In genomic region chr17:47735139-47735464, GRCh38 we compare ENCODE assay signal across 1 cellular context.
TF ChIP-seq lines count a peak whose summit lies in the region.

No MANE protein-coding gene starts in this region.

TF ChIP-seq in HepG2, 621 proteins besides CTCF, POLR2A, EP300 and RAD21:
- TF ChIP-seq ZFP37 (CRISPR knock-in tag; IDR thresholded peaks at IDR 0.05; ENCODE audit: borderline replicate concordance) = no peak
- TF ChIP-seq RORA (CRISPR knock-in tag; IDR thresholded peaks at IDR 0.05) = no peak
- TF ChIP-seq FOXJ3 (CRISPR knock-in tag; IDR thresholded peaks at IDR 0.05; ENCODE audit: borderline replicate concordance) = no peak
- TF ChIP-seq SAFB2 (CRISPR knock-in tag; IDR thresholded peaks at IDR 0.05; ENCODE audit: borderline replicate concordance, low read depth) = no peak
- TF ChIP-seq TP53 (CRISPR knock-in tag; conservative IDR thresholded peaks at IDR 0.05) = no peak
- TF ChIP-seq HMGA1 (CRISPR knock-in tag; conservative IDR thresholded peaks at IDR 0.05) = no peak
- no peak for TF ChIP-seq KIAA2018 (CRISPR knock-in tag; IDR thresholded peaks at IDR 0.05; ENCODE audit: borderline replicate concordance)
